ENCODE assay signal across 9 cellular contexts in genomic region chr10:18140957-18141888, GRCh38. TPM values are rescaled to one million over a fixed set of nuclear protein-coding genes. Genes with fewer than 3 reads are reported as not detected.
A peak's percentile ranks its signal among the peaks of the same experiment; 100 is the strongest.
DNase-seq lines count a peak whose midpoint lies in the region; ATAC-seq, FAIRE-seq and TF ChIP-seq lines count a peak whose summit lies in the region.
"Had no signal": no experiment of that assay in that cellular context is flagged by ENCODE, and none has a peak within 500 bp of the region (broad histone marks: within the 10 kb centered on the region; RNA-seq: fewer than 3 reads in every experiment).

No MANE protein-coding gene starts in this region.

- no peaks in the 10 kb centered on the region for H3K79me2 ChIP-seq in astrocyte (ENCODE audit: insufficient read depth, low read length)

- peak overlapping the region; percentile 96 for H3K4me2 ChIP-seq in astrocyte (ENCODE audit: low read length)

- H3K27ac ChIP-seq in astrocyte (ENCODE audit: low read depth, low read length): no peak overlapping the region
- H3K27ac ChIP-seq in CD4-positive, alpha-beta memory T cell (ENCODE audit: low read depth, low read length): no peak overlapping the region

- peaks cover 2% of the 10 kb centered on the region for H3K27me3 ChIP-seq in astrocyte (ENCODE audit: insufficient read depth, low read length)
- no peaks in the 10 kb centered on the region for H3K27me3 ChIP-seq in CD4-positive, alpha-beta memory T cell (ENCODE audit: insufficient read depth, low read length)

- no peaks in the 10 kb centered on the region for H4K20me1 ChIP-seq in astrocyte (ENCODE audit: insufficient read depth, low read length)

- POLR2A ChIA-PET in CD4-positive, alpha-beta memory T cell (lab: Charles Lee; ENCODE audit: partially characterized antibody): no interaction called here

- no peaks in the 10 kb centered on the region for H3K9me3 ChIP-seq in astrocyte (ENCODE audit: insufficient read depth, low read depth, low read length)
- no peaks in the 10 kb centered on the region for H3K9me3 ChIP-seq in CD4-positive, alpha-beta memory T cell (ENCODE audit: control insufficient read depth in 1 of 2, low read length in 2 of 2)
- H3K9me3 ChIP-seq: adrenal gland had no signal

- no peak for ATAC-seq in HG03442 (IDR thresholded peaks at IDR 0.05; ENCODE audit: unreplicated experiment)

- intact Hi-C loops in CD4-positive, alpha-beta memory T cell (cut with micrococcal nuclease): no loop called here

- FAIRE-seq in astrocyte (lab: Jason Lieb, UNC): no peak

- H3K27me3 Mint-ChIP-seq in astrocyte (ENCODE audit: low read depth, unreplicated experiment): peaks cover 13% of the 10 kb centered on the region
- H3K27me3 Mint-ChIP-seq in CD4-positive, alpha-beta memory T cell: peaks cover 18 to 19% of the 10 kb centered on the region in 2 donors

- H3K4me3 ChIP-seq in GM08714 (ENCODE audit: low read length) (peak overlapping the region; percentile 24), astrocyte (ENCODE audit: insufficient read depth, low read depth, low read length) (peak overlapping the region; percentile 66), retinal pigment epithelial cell (ENCODE audit: low read length) (peak overlapping the region; percentile 62)
- H3K4me3 ChIP-seq in CD4-positive, alpha-beta memory T cell (ENCODE audit: low read length in 2 of 2): no peak overlapping the region

- peaks cover 8% of the 10 kb centered on the region for H3K4me1 Mint-ChIP-seq in astrocyte (ENCODE audit: low read depth, unreplicated experiment)
- peaks cover 0 to 9% (median under 1%) of the 10 kb centered on the region in 4 donors for H3K4me1 Mint-ChIP-seq in CD4-positive, alpha-beta memory T cell

- TF ChIP-seq CTCF in astrocyte (IDR thresholded peaks at IDR 0.05; ENCODE audit: insufficient read depth, low read depth, low read length) (no peak), retinal pigment epithelial cell (conservative IDR thresholded peaks at IDR 0.05; ENCODE audit: low read depth, low read length) (no peak)

- DNase-seq in astrocyte (ENCODE audit: low read depth): no peak
- peak; percentile 16 for DNase-seq in hepatic stellate cell (ENCODE audit: low spot score)
- DNase-seq in retinal pigment epithelial cell (ENCODE audit: low read depth): no peak
- no peak for DNase-seq in SKM-1 treated with dmso at 0.1 percent for 144 hours (lab: John Stamatoyannopoulos, UW; ENCODE audit: unreplicated experiment)
- no peak for DNase-seq in CD4-positive, alpha-beta memory T cell
- no peak for DNase-seq in H4 (ENCODE audit: low spot score)

- H2AFZ ChIP-seq in astrocyte (ENCODE audit: low read depth, low read length): peak overlapping the region; percentile 89

- H3K9ac ChIP-seq in astrocyte (ENCODE audit: low read length): peak overlapping the region; percentile 69

- H3K36me3 Mint-ChIP-seq in astrocyte (ENCODE audit: low read depth, unreplicated experiment): no peaks in the 10 kb centered on the region
- H3K36me3 Mint-ChIP-seq in CD4-positive, alpha-beta memory T cell: no peaks in the 10 kb centered on the region

- no peaks in the 10 kb centered on the region for H3K9me3 Mint-ChIP-seq in astrocyte (ENCODE audit: unreplicated experiment)
- peaks cover 0 to 2% (median 0%) of the 10 kb centered on the region in 8 donors for H3K9me3 Mint-ChIP-seq in CD4-positive, alpha-beta memory T cell

- peak overlapping the region; percentile 15 for H3K27ac Mint-ChIP-seq in astrocyte (ENCODE audit: unreplicated experiment)
- H3K27ac Mint-ChIP-seq in CD4-positive, alpha-beta memory T cell: no peak overlapping the region

- CTCF ChIA-PET in CD4-positive, alpha-beta memory T cell (lab: Charles Lee; ENCODE audit: partially characterized antibody): no interaction called here

- H3K4me1 ChIP-seq in astrocyte (ENCODE audit: insufficient read depth, low read length): peaks cover 9% of the 10 kb centered on the region
- no peaks in the 10 kb centered on the region for H3K4me1 ChIP-seq in CD4-positive, alpha-beta memory T cell (ENCODE audit: insufficient read depth, low read length)
- H3K4me1 ChIP-seq: adrenal gland had no signal

- no peaks in the 10 kb centered on the region for H3K36me3 ChIP-seq in astrocyte (ENCODE audit: insufficient read depth, low read length)
- no peaks in the 10 kb centered on the region for H3K36me3 ChIP-seq in CD4-positive, alpha-beta memory T cell (ENCODE audit: insufficient read depth, low read length)
- H3K36me3 ChIP-seq: adrenal gland had no signal

- H3K4me3 Mint-ChIP-seq in astrocyte (ENCODE audit: unreplicated experiment): peak overlapping the region; percentile 87
- H3K4me3 Mint-ChIP-seq in CD4-positive, alpha-beta memory T cell: peak overlapping the region in 4 of 8 donors; percentile 9 to 49 (median 18)

RNA-seq across cellular contexts. Expression of gene CACNB2, which starts 1.0 kb away (rescaled TPM):
- 0.46 and 0.66 TPM in 2 replicates for total RNA-seq in astrocyte
- total RNA-seq in CD4-positive, alpha-beta memory T cell: not detected
- polyA plus RNA-seq in CD4-positive, alpha-beta memory T cell: under 1 TPM; 0.36 to 0.81 TPM
- total RNA-seq in H4 (2014; rRNA removed; shearing (Covaris generic)): 0.62 and 1.2 TPM in 2 replicates

Comparison
In these comparisons a context has a peak if more than half of its experiments do, and no peak if none do; other contexts are left out.
1. H3K4me3 ChIP-seq: peak in GM08714 (single experiment), astrocyte (single experiment) and retinal pigment epithelial cell (single experiment); none in CD4-positive, alpha-beta memory T cell (0 of 2).